In genomic region chr22:37274380-37274862, GRCh38 we compare ENCODE assay signal across 10 cellular contexts. TPM values are rescaled to one million over a fixed set of nuclear protein-coding genes. Genes with fewer than 3 reads are reported as not detected.
DNase-seq lines count a peak whose midpoint lies in the region; ATAC-seq and TF ChIP-seq lines count a peak whose summit lies in the region.
"Had no signal": no experiment of that assay in that cellular context is flagged by ENCODE, and none has a peak within 500 bp of the region (broad histone marks: within the 10 kb centered on the region; RNA-seq: fewer than 3 reads in every experiment).

No MANE protein-coding gene starts in this region.

- H3K4me3 ChIP-seq in lower leg skin (ENCODE audit: low read depth, poor library complexity, severe bottlenecking), result no peak overlapping the region
- no peak overlapping the region for H3K4me3 ChIP-seq in aorta (ENCODE audit: low read length in 2 of 2)
- H3K4me3 ChIP-seq in GM23248, result no peak overlapping the region

- CTCF ChIA-PET in RWPE1 (lab: Yijun Ruan, JAX), result no interaction called here

- H3K9me3 Mint-ChIP-seq in activated T-cell treated with anti-CD3 and anti-CD28 coated beads, Interleukin-2, amount 50 U/mL, for 72 hours, result no peaks in the 10 kb centered on the region
- no peaks in the 10 kb centered on the region for H3K9me3 Mint-ChIP-seq in activated T-cell treated with anti-CD3 and anti-CD28 coated beads, Interleukin-2, amount 50 U/mL, for 24 hours

- H3K27ac Mint-ChIP-seq in activated T-cell treated with anti-CD3 and anti-CD28 coated beads, Interleukin-2, amount 50 U/mL, for 72 hours, result no peak overlapping the region
- no peak overlapping the region for H3K27ac Mint-ChIP-seq in activated T-cell treated with anti-CD3 and anti-CD28 coated beads, Interleukin-2, amount 50 U/mL, for 24 hours
- peak overlapping the region; percentile 45 for H3K27ac Mint-ChIP-seq in T-helper 17 cell

- no peaks in the 10 kb centered on the region for H3K9me2 ChIP-seq in GM23248 (ENCODE audit: insufficient read depth)

- POLR2A ChIA-PET in RWPE1 (lab: Yijun Ruan, JAX; ENCODE audit: low non-redundant PET), result no interaction called here

- no peak for ATAC-seq in activated T-cell treated with anti-CD3 and anti-CD28 coated beads, Interleukin-2, amount 50 U/mL, for 72 hours (replicated peaks in 1 of 2)
- ATAC-seq in T-helper 17 cell, result no peak
- peak; percentile 39 for ATAC-seq in aorta (ENCODE audit: low FRiP score)

- no peak overlapping the region for H3K9ac ChIP-seq in GM23248

- 67 to 75% methylated on average over 12 of the region's 12 CpGs for WGBS in lower leg skin, 2 donors
- 73 to 80% methylated on average over 12 of the region's 12 CpGs for WGBS in aorta, 2 donors
- 84% methylated on average over 12 of the region's 12 CpGs for WGBS in GM23248 (ENCODE audit: low coverage in 1 of 2, low lambda C conversion rate in 2 of 2, missing lambda C conversion rate in 2 of 2), 2 experiments

- peaks cover 8% of the 10 kb centered on the region for H3K27me3 Mint-ChIP-seq in activated T-cell treated with anti-CD3 and anti-CD28 coated beads, Interleukin-2, amount 50 U/mL, for 72 hours (ENCODE audit: low read depth)
- no peaks in the 10 kb centered on the region for H3K27me3 Mint-ChIP-seq in activated T-cell treated with anti-CD3 and anti-CD28 coated beads, Interleukin-2, amount 50 U/mL, for 24 hours
- H3K27me3 Mint-ChIP-seq in T-helper 17 cell, result no peaks in the 10 kb centered on the region

- no peak overlapping the region for H3K4me2 ChIP-seq in GM23248 (ENCODE audit: unreplicated experiment)

- H3K4me1 ChIP-seq in aorta (ENCODE audit: control insufficient read depth in 1 of 2, insufficient read depth in 2 of 2, low read length in 2 of 2), result no peaks in the 10 kb centered on the region
- H3K4me1 ChIP-seq in GM23248 (ENCODE audit: insufficient read depth), result peaks cover 11% of the 10 kb centered on the region

- H3K27me3 ChIP-seq in aorta (ENCODE audit: control insufficient read depth in 1 of 2, insufficient read depth in 2 of 2, low read length in 1 of 2) (no peaks in the 10 kb centered on the region), GM23248 (replicated peaks; ENCODE audit: insufficient read depth) (no peaks in the 10 kb centered on the region)

- H3K36me3 Mint-ChIP-seq in activated T-cell treated with anti-CD3 and anti-CD28 coated beads, Interleukin-2, amount 50 U/mL, for 72 hours (ENCODE audit: insufficient read depth in 2 of 2), result no peaks in the 10 kb centered on the region
- no peaks in the 10 kb centered on the region for H3K36me3 Mint-ChIP-seq in activated T-cell treated with anti-CD3 and anti-CD28 coated beads, Interleukin-2, amount 50 U/mL, for 24 hours (ENCODE audit: low read depth)
- H3K36me3 Mint-ChIP-seq in T-helper 17 cell (ENCODE audit: low read depth), result no peaks in the 10 kb centered on the region

- TF ChIP-seq CTCF in lower leg skin (IDR thresholded peaks at IDR 0.05) (no peak), RWPE1 (conservative IDR thresholded peaks at IDR 0.05; ENCODE audit: low read depth) (no peak)

- H3F3A ChIP-seq in GM23248 (ENCODE audit: insufficient read depth), result no peaks in the 10 kb centered on the region; the same call in 1 of the 2 replicates

- intact Hi-C loops in lower leg skin (cut with DNase I; ENCODE audit: low total_unique reads) (no loop called here), aorta (cut with DNase I) (no loop called here)

- H4K20me1 ChIP-seq in GM23248 (ENCODE audit: insufficient read depth), result no peaks in the 10 kb centered on the region

- in situ Hi-C loops in GM23248 (cut with MboI), result no loop called here

- H3K4me1 Mint-ChIP-seq in activated T-cell treated with anti-CD3 and anti-CD28 coated beads, Interleukin-2, amount 50 U/mL, for 72 hours (ENCODE audit: low read depth), result peaks cover 69% of the 10 kb centered on the region
- peaks cover 54% of the 10 kb centered on the region for H3K4me1 Mint-ChIP-seq in activated T-cell treated with anti-CD3 and anti-CD28 coated beads, Interleukin-2, amount 50 U/mL, for 24 hours (ENCODE audit: low read depth)
- peaks cover 27% of the 10 kb centered on the region for H3K4me1 Mint-ChIP-seq in T-helper 17 cell

- H3K4me3 Mint-ChIP-seq in activated T-cell treated with anti-CD3 and anti-CD28 coated beads, Interleukin-2, amount 50 U/mL, for 72 hours, result peak overlapping the region; percentile 35 to 50
- H3K4me3 Mint-ChIP-seq in activated T-cell treated with anti-CD3 and anti-CD28 coated beads, Interleukin-2, amount 50 U/mL, for 24 hours, result no peak overlapping the region
- no peak overlapping the region for H3K4me3 Mint-ChIP-seq in T-helper 17 cell

- no peak for TF ChIP-seq POLR2A in lower leg skin (IDR thresholded peaks at IDR 0.05)

- H2AFZ ChIP-seq in GM23248, result no peak overlapping the region

- no peak for DNase-seq in activated T-cell treated with anti-CD3 and anti-CD28 coated beads, Interleukin-2, amount 50 U/mL, for 72 hours
- DNase-seq in activated T-cell treated with anti-CD3 and anti-CD28 coated beads, Interleukin-2, amount 50 U/mL, for 24 hours, result no peak
- DNase-seq in T-helper 17 cell (no peak), lower leg skin (ENCODE audit: low spot score in 2 of 2) (peak; percentile 37 to 90), aorta (peak in 1 of 2 donors; percentile 90), GM23248 (no peak), RWPE1 (ENCODE audit: low spot score) (no peak), NCI-H446 treated with DMSO at 0.1 percent for 48 hours (lab: John Stamatoyannopoulos, UW) (no peak)
- DNase-seq: GOT3, NCI-H345 had no signal

- H3K9me3 ChIP-seq in T-helper 17 cell (ENCODE audit: control insufficient read depth, low read length, poor library complexity, severe bottlenecking) (no peaks in the 10 kb centered on the region), aorta (ENCODE audit: control insufficient read depth, low read length) (no peaks in the 10 kb centered on the region), GM23248 (ENCODE audit: low read depth) (no peaks in the 10 kb centered on the region)

- no peaks in the 10 kb centered on the region for H3K79me2 ChIP-seq in GM23248 (ENCODE audit: insufficient read depth)

- H3K36me3 ChIP-seq in aorta (ENCODE audit: control insufficient read depth in 1 of 2, insufficient read depth in 2 of 2, low read length in 1 of 2) (no peaks in the 10 kb centered on the region), GM23248 (ENCODE audit: low read depth) (no peaks in the 10 kb centered on the region)

- no peak overlapping the region for H3K27ac ChIP-seq in aorta (ENCODE audit: low read depth in 1 of 2, low read length in 2 of 2)
- no peak overlapping the region for H3K27ac ChIP-seq in GM23248
- H3K27ac ChIP-seq in RWPE1, result no peak overlapping the region

RNA-seq across cellular contexts. Expression of gene CYTH4, which starts 7.9 kb away (rescaled TPM):
- 10 to 100 TPM; 71.9 to 87.5 TPM for total RNA-seq in activated T-cell treated with anti-CD3 and anti-CD28 coated beads, Interleukin-2, amount 50 U/mL, for 72 hours
- total RNA-seq in T-helper 17 cell (10 to 100 TPM; 89.5 to 98.7 TPM), lower leg skin (10 to 100 TPM in 1 of 4 donors, 1 to 10 TPM in 3; 1.4 to 13.1 (median 3.0) TPM), aorta (10 to 100 TPM; 28.2 to 68.7 TPM)
- polyA plus RNA-seq in aorta (10 to 100 TPM in 1 of 2 donors, 1 to 10 TPM in 1; 4.5 to 15.9 TPM), GM23248 (2016; fragmentation: Nextera tagmentation; extraction: Ambion mirVana) (not detected in 2 replicates)
- total RNA-seq in GM23248 (2014; rRNA removed; shearing (Covaris generic)), result not detected in 2 replicates

RNA-seq across cellular contexts. Expression of gene RAC2, which starts 30.4 kb away (rescaled TPM):
- 100 to 1,000 TPM; 620 to 681 TPM for total RNA-seq in activated T-cell treated with anti-CD3 and anti-CD28 coated beads, Interleukin-2, amount 50 U/mL, for 72 hours
- total RNA-seq in T-helper 17 cell (100 to 1,000 TPM; 297 to 478 TPM), lower leg skin (1 to 10 TPM; 2.6 to 8.6 (median 6.7) TPM), aorta (10 to 100 TPM; 16.8 to 19.8 TPM)
- polyA plus RNA-seq in aorta (10 to 100 TPM in 1 of 2 donors, 1 to 10 TPM in 1; 3.6 to 14.5 TPM), GM23248 (2016; fragmentation: Nextera tagmentation; extraction: Ambion mirVana) (34.9 and 36.3 TPM in 2 replicates)
- total RNA-seq in GM23248 (2014; rRNA removed; shearing (Covaris generic)), result 32.8 and 35.1 TPM in 2 replicates

Comparison
In these comparisons a context has a peak if more than half of its experiments do, and no peak if none do; other contexts are left out.
1. H3K4me3 Mint-ChIP-seq: peak in activated T-cell treated with anti-CD3 and anti-CD28 coated beads, Interleukin-2, amount 50 U/mL, for 72 hours (2 of 2); none in activated T-cell treated with anti-CD3 and anti-CD28 coated beads, Interleukin-2, amount 50 U/mL, for 24 hours (single experiment) and T-helper 17 cell (single experiment).
2. DNase-seq: peak in lower leg skin (2 of 2); none in activated T-cell treated with anti-CD3 and anti-CD28 coated beads, Interleukin-2, amount 50 U/mL, for 72 hours (0 of 2), activated T-cell treated with anti-CD3 and anti-CD28 coated beads, Interleukin-2, amount 50 U/mL, for 24 hours (single experiment), T-helper 17 cell (0 of 3), GM23248 (single experiment), RWPE1 (single experiment) and NCI-H446 treated with DMSO at 0.1 percent for 48 hours (single experiment).